In the genomic region with DNA sequence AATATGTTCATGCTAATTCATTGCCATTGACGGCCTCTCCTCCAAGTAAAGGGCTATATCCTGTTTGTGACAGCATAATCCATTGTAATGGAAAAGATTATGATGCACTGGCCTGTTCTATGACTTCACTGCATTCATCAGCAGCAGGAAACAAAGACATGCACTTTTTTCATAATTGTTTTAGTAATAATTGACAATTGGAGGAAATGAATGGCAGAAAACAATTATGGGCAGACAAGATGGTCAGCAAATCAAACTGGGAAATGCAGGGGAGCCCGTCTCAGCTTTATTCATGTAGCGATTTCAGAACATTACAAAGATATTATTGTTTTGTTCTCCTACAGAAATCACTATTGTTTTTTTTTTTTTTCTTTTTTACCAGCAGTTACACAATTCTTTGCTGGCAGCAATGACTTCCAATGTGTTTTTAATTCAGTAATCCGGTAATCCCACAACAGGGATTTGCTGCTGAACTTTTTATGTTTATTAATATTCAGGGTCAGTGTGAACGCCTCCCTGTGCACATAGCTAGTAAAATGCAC, we compare ENCODE assay signal across 16 cellular contexts. TPM values are rescaled to one million over a fixed set of nuclear protein-coding genes. Genes with fewer than 3 reads are reported as not detected.
A peak's percentile ranks its signal among the peaks of the same experiment; 100 is the strongest.
DNase-seq lines count a peak whose midpoint lies in the region; ATAC-seq and TF ChIP-seq lines count a peak whose summit lies in the region.
"Had no signal": no experiment of that assay in that cellular context is flagged by ENCODE, and none has a peak within 500 bp of the region (broad histone marks: within the 10 kb centered on the region; RNA-seq: fewer than 3 reads in every experiment).

No MANE protein-coding gene starts in this region.

- peak; percentile 74 for DNase-seq in fibroblast of peridontal ligament (ENCODE audit: extremely low read depth)
- no peak for DNase-seq in right lobe of liver
- DNase-seq in substantia nigra (lab: John Stamatoyannopoulos, UW), result peak in 16 of 49 donors; percentile 1 to 64 (median 10)
- no peak for DNase-seq in activated CD4-positive, CD25-positive, alpha-beta regulatory T cell (lab: John Stamatoyannopoulos, UW)
- no peak for DNase-seq in tibial artery
- DNase-seq in NCI-H2171 (lab: John Stamatoyannopoulos, UW), result no peak
- DNase-seq: activated CD4-positive, alpha-beta T cell treated with anti-CD3 and anti-CD28 coated beads for 36 hours; activated naive CD4-positive, alpha-beta T cell treated with anti-CD3 and anti-CD28 coated beads, Interleukin-2, amount 10 ng/mL, durations not matched to agents 7 days and 5 days; BE2C; naive thymus-derived CD8-positive, alpha-beta T cell; NCI-H187 treated with DMSO at 0.1 percent for 48 hours; NCI-H510A; SHP77 treated with DMSO at 0.1 percent for 48 hours had no signal

- H3K36me3 ChIP-seq in right lobe of liver (no peaks in the 10 kb centered on the region), tibial artery (no peaks in the 10 kb centered on the region)
- H3K36me3 ChIP-seq: BE2C had no signal

- peak overlapping the region in 1 of 3 donors; percentile 30 for H3K27ac ChIP-seq in right lobe of liver
- peak overlapping the region; percentile 84 for H3K27ac ChIP-seq in substantia nigra (ENCODE audit: low read depth, low read length, poor library complexity, severe bottlenecking)
- no peak overlapping the region for H3K27ac ChIP-seq in tibial artery

- H3K27me3 ChIP-seq in right lobe of liver (no peaks in the 10 kb centered on the region), tibial artery (no peaks in the 10 kb centered on the region)
- H3K27me3 ChIP-seq: BE2C had no signal

- H3K4me3 ChIP-seq in right lobe of liver, result no peak overlapping the region
- H3K4me3 ChIP-seq in tibial artery, result no peak overlapping the region

- H3K4me1 ChIP-seq in right lobe of liver, result no peaks in the 10 kb centered on the region
- peaks cover 0 to 20% (median 4%) of the 10 kb centered on the region in 4 donors for H3K4me1 ChIP-seq in tibial artery
- H3K4me1 ChIP-seq: BE2C had no signal

- no peaks in the 10 kb centered on the region for H3K9me3 ChIP-seq in right lobe of liver
- H3K9me3 ChIP-seq in tibial artery, result no peaks in the 10 kb centered on the region
- H3K9me3 ChIP-seq: BE2C had no signal

- ATAC-seq in SK-N-SH treated with all-trans-retinoic acid at 6 μM for 48 hours (no peak), right lobe of liver (peak in 3 of 4 donors; percentile 21 to 35 (median 34)), GM19467 (IDR thresholded peaks at IDR 0.05; ENCODE audit: unreplicated experiment) (no peak)
- ATAC-seq: activated CD4-positive, alpha-beta T cell treated with anti-CD3 and anti-CD28 coated beads for 36 hours; HCT116; naive thymus-derived CD8-positive, alpha-beta T cell had no signal

- TF ChIP-seq CTCF in right lobe of liver (IDR thresholded peaks at IDR 0.05) (no peak), tibial artery (IDR thresholded peaks at IDR 0.05) (no peak)

- TF ChIP-seq POLR2A in right lobe of liver (IDR thresholded peaks at IDR 0.05), result no peak

- intact Hi-C loops in right lobe of liver (cut with DNase I) (no loop called here), tibial artery (cut with DNase I; ENCODE audit: low total_unique reads) (loop anchor here (5.0 kb wide), 1 partner anchor 405 kb away; no protein-coding TSS in a partner anchor)

- WGBS in right lobe of liver (ENCODE audit: insufficient coverage, low coverage, low lambda C conversion rate, missing lambda C conversion rate), result 54% methylated on average over 5 of the region's 5 CpGs

TF ChIP-seq in SK-N-SH treated with all-trans-retinoic acid at 6 μM for 48 hours, 23 proteins besides CTCF, POLR2A, EP300 and RAD21:
- no peak for TF ChIP-seq CSDC2 (CRISPR knock-in tag; IDR thresholded peaks at IDR 0.05)
- TF ChIP-seq, protein P1, sequence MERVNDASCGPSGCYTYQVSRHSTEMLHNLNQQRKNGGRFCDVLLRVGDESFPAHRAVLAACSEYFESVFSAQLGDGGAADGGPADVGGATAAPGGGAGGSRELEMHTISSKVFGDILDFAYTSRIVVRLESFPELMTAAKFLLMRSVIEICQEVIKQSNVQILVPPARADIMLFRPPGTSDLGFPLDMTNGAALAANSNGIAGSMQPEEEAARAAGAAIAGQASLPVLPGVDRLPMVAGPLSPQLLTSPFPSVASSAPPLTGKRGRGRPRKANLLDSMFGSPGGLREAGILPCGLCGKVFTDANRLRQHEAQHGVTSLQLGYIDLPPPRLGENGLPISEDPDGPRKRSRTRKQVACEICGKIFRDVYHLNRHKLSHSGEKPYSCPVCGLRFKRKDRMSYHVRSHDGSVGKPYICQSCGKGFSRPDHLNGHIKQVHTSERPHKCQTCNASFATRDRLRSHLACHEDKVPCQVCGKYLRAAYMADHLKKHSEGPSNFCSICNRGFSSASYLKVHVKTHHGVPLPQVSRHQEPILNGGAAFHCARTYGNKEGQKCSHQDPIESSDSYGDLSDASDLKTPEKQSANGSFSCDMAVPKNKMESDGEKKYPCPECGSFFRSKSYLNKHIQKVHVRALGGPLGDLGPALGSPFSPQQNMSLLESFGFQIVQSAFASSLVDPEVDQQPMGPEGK (CRISPR knock-in tag; IDR thresholded peaks at IDR 0.05; ENCODE audit: borderline replicate concordance), result no peak
- peak; percentile 34; the same call in 1 of the 2 replicates for TF ChIP-seq ZC3H10 (CRISPR knock-in tag; IDR thresholded peaks at IDR 0.05)
- TF ChIP-seq TCF4 (CRISPR knock-in tag; IDR thresholded peaks at IDR 0.05; ENCODE audit: borderline replicate concordance), result no peak
- TF ChIP-seq OSR1 (CRISPR knock-in tag; IDR thresholded peaks at IDR 0.05), result no peak

RNA-seq across cellular contexts. Expression of a gene that starts 33.9 kb away (rescaled TPM):
- 10 to 100 TPM in 1 of 6 experiments, 1 to 10 TPM in 5; 3.0 to 11.5 (median 5.0) TPM for total RNA-seq in right lobe of liver

Comparison
In these comparisons a context has a peak if more than half of its experiments do, and no peak if none do; other contexts are left out.
1. ATAC-seq: peak in right lobe of liver (3 of 4); none in SK-N-SH treated with all-trans-retinoic acid at 6 μM for 48 hours (single experiment) and GM19467 (single experiment).